ENCODE assay signal across 8 cellular contexts in genomic region chr2:171210864-171211431, GRCh38. TPM values are rescaled to one million over a fixed set of nuclear protein-coding genes. Genes with fewer than 3 reads are reported as not detected.
DNase-seq lines count a peak whose midpoint lies in the region; ATAC-seq lines count a peak whose summit lies in the region.

No MANE protein-coding gene starts in this region.

- H3K9me3 Mint-ChIP-seq in activated CD4-positive, alpha-beta T cell treated with anti-CD3 and anti-CD28 coated beads for 36 hours (ENCODE audit: low read depth): no peaks in the 10 kb centered on the region

- ATAC-seq in activated CD4-positive, alpha-beta T cell treated with anti-CD3 and anti-CD28 coated beads for 36 hours: peak; percentile 96
- ATAC-seq in HG03460 (IDR thresholded peaks at IDR 0.05; ENCODE audit: unreplicated experiment): peak; percentile 77

- H3K27ac Mint-ChIP-seq in activated CD4-positive, alpha-beta T cell treated with anti-CD3 and anti-CD28 coated beads for 36 hours: peak overlapping the region; percentile 88

- no peaks in the 10 kb centered on the region for H3K36me3 Mint-ChIP-seq in activated CD4-positive, alpha-beta T cell treated with anti-CD3 and anti-CD28 coated beads for 36 hours (ENCODE audit: low read depth)

- H3K4me3 Mint-ChIP-seq in activated CD4-positive, alpha-beta T cell treated with anti-CD3 and anti-CD28 coated beads for 36 hours: peak overlapping the region; percentile 47

- intact Hi-C loops in activated CD4-positive, alpha-beta T cell treated with anti-CD3 and anti-CD28 coated beads for 36 hours (cut with DNase I, micrococcal nuclease): no loop called here

- peaks cover 24% of the 10 kb centered on the region for H3K4me1 Mint-ChIP-seq in activated CD4-positive, alpha-beta T cell treated with anti-CD3 and anti-CD28 coated beads for 36 hours

- H3K27me3 Mint-ChIP-seq in activated CD4-positive, alpha-beta T cell treated with anti-CD3 and anti-CD28 coated beads for 36 hours: no peaks in the 10 kb centered on the region

- DNase-seq in activated CD4-positive, alpha-beta T cell treated with anti-CD3 and anti-CD28 coated beads for 36 hours: peak; percentile 59
- DNase-seq in activated CD4-positive, alpha-beta T cell treated with anti-CD3 and anti-CD28 coated beads for 1 hour: no peak
- peak; percentile 5 for DNase-seq in activated CD4-positive, alpha-beta T cell treated with anti-CD3 and anti-CD28 coated beads, Interleukin-2, amount 50 U/mL, for 1 hour
- peak; percentile 39 for DNase-seq in stimulated activated CD4-positive, alpha-beta T cell treated with anti-CD3 and anti-CD28 coated beads, Interleukin-15, amount 100 ng/mL, for 24 hours
- DNase-seq in globus pallidus (ENCODE audit: low spot score): no peak
- DNase-seq in NCI-H1436 (lab: John Stamatoyannopoulos, UW): no peak
- DNase-seq in DMS153 (lab: John Stamatoyannopoulos, UW): no peak

- POLR2A ChIA-PET in activated CD4-positive, alpha-beta T cell treated with anti-CD3 and anti-CD28 coated beads for 36 hours (lab: Charles Lee): no interaction called here

- CTCF ChIA-PET in activated CD4-positive, alpha-beta T cell treated with anti-CD3 and anti-CD28 coated beads for 36 hours (lab: Charles Lee): no interaction called here

RNA-seq across cellular contexts. Expression of gene TLK1, which starts 50.3 kb away (rescaled TPM):
- 10 to 100 TPM; 71.8 to 83.7 TPM for total RNA-seq in activated CD4-positive, alpha-beta T cell treated with anti-CD3 and anti-CD28 coated beads for 36 hours

Comparison
In these comparisons a context has a peak if more than half of its experiments do, and no peak if none do; other contexts are left out.
1. DNase-seq: peak in activated CD4-positive, alpha-beta T cell treated with anti-CD3 and anti-CD28 coated beads for 36 hours (single experiment), activated CD4-positive, alpha-beta T cell treated with anti-CD3 and anti-CD28 coated beads, Interleukin-2, amount 50 U/mL, for 1 hour (single experiment) and stimulated activated CD4-positive, alpha-beta T cell treated with anti-CD3 and anti-CD28 coated beads, Interleukin-15, amount 100 ng/mL, for 24 hours (single experiment); none in activated CD4-positive, alpha-beta T cell treated with anti-CD3 and anti-CD28 coated beads for 1 hour (single experiment), globus pallidus (single experiment), NCI-H1436 (single experiment) and DMS153 (single experiment).